ENCODE assay signal across 17 cellular contexts in genomic region chr9:20580673-20581072, GRCh38. TPM values are rescaled to one million over a fixed set of nuclear protein-coding genes. Genes with fewer than 3 reads are reported as not detected.
DNase-seq lines count a peak whose midpoint lies in the region; TF ChIP-seq lines count a peak whose summit lies in the region.
"Had no signal": no experiment of that assay in that cellular context is flagged by ENCODE, and none has a peak within 500 bp of the region (broad histone marks: within the 10 kb centered on the region; RNA-seq: fewer than 3 reads in every experiment).

No MANE protein-coding gene starts in this region.

- peaks cover 23% of the 10 kb centered on the region for H3K4me1 Mint-ChIP-seq in nephron progenitor cell

- no peak overlapping the region for H3K4me3 ChIP-seq in epithelial cell of esophagus (ENCODE audit: low read length)
- H3K4me3 ChIP-seq in suprapubic skin, result no peak overlapping the region
- H3K4me3 ChIP-seq: BLaER1, SJCRH30 had no signal

- WGBS in suprapubic skin, result 57% methylated on average over 2 of the region's 2 CpGs

- H3K27ac Mint-ChIP-seq in nephron progenitor cell, result no peak overlapping the region

- peaks cover 17% of the 10 kb centered on the region for H3K4me1 ChIP-seq in suprapubic skin
- H3K4me1 ChIP-seq: BLaER1, SJCRH30 had no signal

- DNase-seq in NCI-H748 (lab: John Stamatoyannopoulos, UW; ENCODE audit: unreplicated experiment) (peak; percentile 12), NCI-H748 treated with DMSO at 0.1 percent for 48 hours (lab: John Stamatoyannopoulos, UW) (no peak), NCI-H69 (lab: John Stamatoyannopoulos, UW) (peak; percentile 45), epithelial cell of esophagus (ENCODE audit: low read depth) (peak; percentile 56), suprapubic skin (ENCODE audit: low spot score in 2 of 2) (no peak), NCI-H2196 (lab: John Stamatoyannopoulos, UW; ENCODE audit: unreplicated experiment) (no peak), germinal center (ENCODE audit: low spot score) (no peak), nephron progenitor cell (no peak)
- DNase-seq: DMS 273 treated with DMSO at 0.1 percent for 48 hours, HCEC 1CT, Karpas-422, NCI-H1105 treated with DMSO at 0.1 percent for 48 hours, NCI-H187 treated with DMSO at 0.1 percent for 48 hours, NCI-H524 treated with DMSO at 0.1 percent for 48 hours, SJCRH30 had no signal

- peaks cover 3% of the 10 kb centered on the region for H3K9me3 ChIP-seq in suprapubic skin
- H3K9me3 ChIP-seq: SJCRH30 had no signal

- peaks cover 96% of the 10 kb centered on the region for H3K36me3 Mint-ChIP-seq in nephron progenitor cell (ENCODE audit: low read depth)

- TF ChIP-seq POLR2A in suprapubic skin (IDR thresholded peaks at IDR 0.05), result no peak

- H3K27me3 ChIP-seq in suprapubic skin, result no peaks in the 10 kb centered on the region
- H3K27me3 ChIP-seq: BLaER1, SJCRH30 had no signal

- H3K27me3 Mint-ChIP-seq in nephron progenitor cell (ENCODE audit: low read depth, poor library complexity), result no peaks in the 10 kb centered on the region

- no peak for TF ChIP-seq EP300 in suprapubic skin (IDR thresholded peaks at IDR 0.05)

- TF ChIP-seq CTCF in epithelial cell of esophagus (IDR thresholded peaks at IDR 0.05; ENCODE audit: insufficient read depth, low read depth, low read length, missing control alignments), result no peak
- TF ChIP-seq CTCF in suprapubic skin (IDR thresholded peaks at IDR 0.05), result no peak
- TF ChIP-seq CTCF in nephron progenitor cell (IDR thresholded peaks at IDR 0.05), result no peak

- no peak overlapping the region for H3K4me3 Mint-ChIP-seq in nephron progenitor cell

- no peaks in the 10 kb centered on the region for H3K36me3 ChIP-seq in suprapubic skin
- H3K36me3 ChIP-seq: BLaER1, SJCRH30 had no signal

- peaks cover 52% of the 10 kb centered on the region for H3K9me3 Mint-ChIP-seq in nephron progenitor cell

- H3K27ac ChIP-seq in suprapubic skin, result peak overlapping the region; percentile 4
- H3K27ac ChIP-seq: 22Rv1, BLaER1, SJCRH30 had no signal

RNA-seq across cellular contexts. Expression of gene MLLT3, which starts 41.6 kb away (rescaled TPM):
- total RNA-seq in suprapubic skin, result 10 to 100 TPM; 10.8 to 17.5 (median 12.4) TPM

Comparison
In these comparisons a context has a peak if more than half of its experiments do, and no peak if none do; other contexts are left out.
1. DNase-seq: peak in NCI-H748 (single experiment), NCI-H69 (single experiment) and epithelial cell of esophagus (single experiment); none in NCI-H748 treated with DMSO at 0.1 percent for 48 hours (single experiment), suprapubic skin (0 of 2), NCI-H2196 (single experiment), germinal center (single experiment) and nephron progenitor cell (single experiment).